Comparison of ENCODE assay signal across 12 cellular contexts in genomic region chr11:128928400-128928799, GRCh38. TPM values are rescaled to one million over a fixed set of nuclear protein-coding genes. Genes with fewer than 3 reads are reported as not detected.
DNase-seq lines count a peak whose midpoint lies in the region; ATAC-seq and TF ChIP-seq lines count a peak whose summit lies in the region.
"Had no signal": no experiment of that assay in that cellular context is flagged by ENCODE, and none has a peak within 500 bp of the region (broad histone marks: within the 10 kb centered on the region; RNA-seq: fewer than 3 reads in every experiment).

No MANE protein-coding gene starts in this region.

- H4K91ac ChIP-seq in IMR-90 (ENCODE audit: insufficient read depth, low read depth, low read length), result no peak overlapping the region

- H3K27ac ChIP-seq in IMR-90 (ENCODE audit: insufficient read depth, low read length), result no peak overlapping the region
- H3K27ac ChIP-seq: parathyroid adenoma, SJSA1 had no signal

- no peaks in the 10 kb centered on the region for H3K36me3 ChIP-seq in IMR-90 (ENCODE audit: control insufficient read depth, insufficient read depth, low read length)
- no peaks in the 10 kb centered on the region for H3K36me3 ChIP-seq in H7 (replicated peaks; ENCODE audit: control insufficient read depth, insufficient read depth, low read length)
- H3K36me3 ChIP-seq: SJSA1 had no signal

- H3K4me3 ChIP-seq in IMR-90 (ENCODE audit: insufficient read depth, low read depth, low read length) (no peak overlapping the region), H7 (ENCODE audit: insufficient read depth, low read depth, low read length) (no peak overlapping the region)
- H3K4me3 ChIP-seq: SJSA1 had no signal

- H2BK20ac ChIP-seq in IMR-90 (ENCODE audit: low read depth, low read length), result no peak overlapping the region

- POLR2A ChIA-PET in IMR-90 (lab: Charles Lee; ENCODE audit: unreplicated experiment), result no interaction called here

- peak overlapping the region; percentile 1; the same call in 1 of the 2 replicates for H3K4me2 ChIP-seq in IMR-90 (ENCODE audit: low read depth, low read length)

- peak; percentile 67 for ATAC-seq in activated CD8-positive, alpha-beta memory T cell treated with anti-CD3 and anti-CD28 coated beads, Interleukin-2, amount 10 ng/mL, durations not matched to agents 7 days and 5 days
- ATAC-seq in HG02588 (IDR thresholded peaks at IDR 0.05; ENCODE audit: unreplicated experiment), result peak; percentile 97
- ATAC-seq in IMR-90 (ENCODE audit: low read depth), result peak; percentile 31
- peak; percentile 81 for ATAC-seq in stimulated activated memory B cell treated with anti-CD40 and anti-IgM and Interleukin-4, amounts not matched to agents 10 μg/mL and 1 μg/mL and 100 μg/mL, for 72 hours

- H3K36me3 Mint-ChIP-seq in activated CD8-positive, alpha-beta memory T cell treated with anti-CD3 and anti-CD28 coated beads, Interleukin-2, amount 10 ng/mL, durations not matched to agents 7 days and 5 days, result no peaks in the 10 kb centered on the region
- no peaks in the 10 kb centered on the region for H3K36me3 Mint-ChIP-seq in stimulated activated memory B cell treated with anti-CD40 and anti-IgM and Interleukin-4, amounts not matched to agents 10 μg/mL and 1 μg/mL and 100 μg/mL, for 72 hours

- CTCF ChIA-PET in activated CD8-positive, alpha-beta memory T cell treated with anti-CD3 and anti-CD28 coated beads, Interleukin-2, amount 10 ng/mL, durations not matched to agents 7 days and 5 days (lab: Charles Lee), result interaction anchor here (1.2 to 1.7 kb wide), 3 partner anchors 28 to 44 kb away, joined by 3 to 8 read pairs (median 4); no protein-coding TSS in a partner anchor
- CTCF ChIA-PET in IMR-90 (lab: Yijun Ruan, JAX), result interaction anchor here (0.5 to 1.0 kb wide), 2 partner anchors 23 to 218 kb away, joined by 3 read pairs; no protein-coding TSS in a partner anchor

- no peak overlapping the region for H3K14ac ChIP-seq in IMR-90 (replicated peaks; ENCODE audit: low read depth, low read length)

- H3K4me1 ChIP-seq in IMR-90 (ENCODE audit: control insufficient read depth, insufficient read depth, low read length), result peaks cover 3% of the 10 kb centered on the region; the same call in 1 of the 2 replicates
- H3K4me1 ChIP-seq: parathyroid adenoma, SJSA1 had no signal

- no peak overlapping the region for H3K4ac ChIP-seq in IMR-90 (ENCODE audit: low read depth, low read length)

- H3K4me1 Mint-ChIP-seq in activated CD8-positive, alpha-beta memory T cell treated with anti-CD3 and anti-CD28 coated beads, Interleukin-2, amount 10 ng/mL, durations not matched to agents 7 days and 5 days, result peaks cover 12% of the 10 kb centered on the region
- peaks cover 22% of the 10 kb centered on the region for H3K4me1 Mint-ChIP-seq in stimulated activated memory B cell treated with anti-CD40 and anti-IgM and Interleukin-4, amounts not matched to agents 10 μg/mL and 1 μg/mL and 100 μg/mL, for 72 hours

- no peak for TF ChIP-seq CTCF in IMR-90 (conservative IDR thresholded peaks at IDR 0.05; ENCODE audit: low read depth, low read length)

- no peak overlapping the region for H3K23ac ChIP-seq in IMR-90 (ENCODE audit: low read depth, low read length)

- no peaks in the 10 kb centered on the region for H3K9me1 ChIP-seq in IMR-90 (ENCODE audit: insufficient read depth, low read length)

- no peak overlapping the region for H3K9ac ChIP-seq in IMR-90 (ENCODE audit: low read depth, low read length)
- H3K9ac ChIP-seq: parathyroid adenoma had no signal

- no peak overlapping the region for H4K8ac ChIP-seq in IMR-90 (ENCODE audit: low read depth in 2 of 2, low read length in 2 of 2)

- H3K27me3 ChIP-seq in IMR-90 (ENCODE audit: control insufficient read depth, insufficient read depth, low read length) (peaks cover 28% of the 10 kb centered on the region), H7 (ENCODE audit: control insufficient read depth, insufficient read depth, low read length) (peaks cover 60% of the 10 kb centered on the region; the same call in 1 of the 2 replicates)
- H3K27me3 ChIP-seq: SJSA1 had no signal

- H3K79me1 ChIP-seq in IMR-90 (ENCODE audit: low read depth in 1 of 2, low read length in 2 of 2), result no peaks in the 10 kb centered on the region

- H2AK9ac ChIP-seq in IMR-90 (replicated peaks; ENCODE audit: low read depth, low read length, poor library complexity), result no peak overlapping the region

- H3K27ac Mint-ChIP-seq in activated CD8-positive, alpha-beta memory T cell treated with anti-CD3 and anti-CD28 coated beads, Interleukin-2, amount 10 ng/mL, durations not matched to agents 7 days and 5 days, result no peak overlapping the region
- peak overlapping the region; percentile 38 for H3K27ac Mint-ChIP-seq in stimulated activated memory B cell treated with anti-CD40 and anti-IgM and Interleukin-4, amounts not matched to agents 10 μg/mL and 1 μg/mL and 100 μg/mL, for 72 hours

- H4K20me1 ChIP-seq in IMR-90 (ENCODE audit: insufficient read depth, low read length), result no peaks in the 10 kb centered on the region

- BruUV-seq in IMR-90 (replicated peaks; lab: Mats Ljungman, UMichigan), result no TSS peak

- no peak overlapping the region for H3K18ac ChIP-seq in IMR-90 (ENCODE audit: low read depth, low read length)

- H2AK5ac ChIP-seq in IMR-90 (ENCODE audit: low read depth, low read length), result no peak overlapping the region

- no peak for TF ChIP-seq RAD21 in IMR-90 (IDR thresholded peaks at IDR 0.05; ENCODE audit: low read length)

- H3K56ac ChIP-seq in IMR-90 (ENCODE audit: extremely low read depth, insufficient read depth, low read length), result no peak overlapping the region

- peak; percentile 51 for DNase-seq in activated CD8-positive, alpha-beta memory T cell treated with anti-CD3 and anti-CD28 coated beads, Interleukin-2, amount 10 ng/mL, durations not matched to agents 7 days and 5 days
- DNase-seq in activated CD8-positive, alpha-beta memory T cell treated with anti-CD3 and anti-CD28 coated beads for 24 hours, result no peak
- peak; percentile 24 for DNase-seq in IMR-90
- no peak for DNase-seq in hepatic stellate cell (ENCODE audit: low spot score)
- DNase-seq in iPS-NIHi11 (ENCODE audit: low spot score), result no peak
- no peak for DNase-seq in H7
- DNase-seq: stimulated activated naive CD4-positive, alpha-beta T cell treated with Interleukin-2 at 50 U/mL for 16 hours had no signal

- no peaks in the 10 kb centered on the region for H3K9me3 Mint-ChIP-seq in activated CD8-positive, alpha-beta memory T cell treated with anti-CD3 and anti-CD28 coated beads, Interleukin-2, amount 10 ng/mL, durations not matched to agents 7 days and 5 days (ENCODE audit: low read depth)
- H3K9me3 Mint-ChIP-seq in stimulated activated memory B cell treated with anti-CD40 and anti-IgM and Interleukin-4, amounts not matched to agents 10 μg/mL and 1 μg/mL and 100 μg/mL, for 72 hours, result no peaks in the 10 kb centered on the region

- no peak overlapping the region for H2BK15ac ChIP-seq in IMR-90 (ENCODE audit: low read depth, low read length)

- H3K9me3 ChIP-seq in IMR-90 (ENCODE audit: control insufficient read depth, insufficient read depth, low read length), result no peaks in the 10 kb centered on the region
- H3K9me3 ChIP-seq: SJSA1 had no signal

- H2AFZ ChIP-seq in IMR-90 (replicated peaks; ENCODE audit: low read length, poor library complexity), result peak overlapping the region; percentile 2
- H2AFZ ChIP-seq: parathyroid adenoma had no signal

- in situ Hi-C loops in IMR-90 (cut with MboI; ENCODE audit: low sequenced_read_pairs), result no loop called here

- no peak overlapping the region for H4K5ac ChIP-seq in IMR-90 (ENCODE audit: low read depth, low read length)

- intact Hi-C loops in IMR-90 (cut with micrococcal nuclease), result no loop called here

- dilution Hi-C loops in IMR-90 (cut with HindIII; ENCODE audit: low sequenced_read_pairs, unreplicated experiment), result no loop called here

- H2BK120ac ChIP-seq in IMR-90 (ENCODE audit: low read depth, low read length), result no peak overlapping the region

- H3K27me3 Mint-ChIP-seq in activated CD8-positive, alpha-beta memory T cell treated with anti-CD3 and anti-CD28 coated beads, Interleukin-2, amount 10 ng/mL, durations not matched to agents 7 days and 5 days, result peaks cover 7% of the 10 kb centered on the region
- peaks cover 53% of the 10 kb centered on the region for H3K27me3 Mint-ChIP-seq in stimulated activated memory B cell treated with anti-CD40 and anti-IgM and Interleukin-4, amounts not matched to agents 10 μg/mL and 1 μg/mL and 100 μg/mL, for 72 hours

- peak overlapping the region; percentile 0 for H3K4me3 Mint-ChIP-seq in activated CD8-positive, alpha-beta memory T cell treated with anti-CD3 and anti-CD28 coated beads, Interleukin-2, amount 10 ng/mL, durations not matched to agents 7 days and 5 days
- peak overlapping the region; percentile 18 for H3K4me3 Mint-ChIP-seq in stimulated activated memory B cell treated with anti-CD40 and anti-IgM and Interleukin-4, amounts not matched to agents 10 μg/mL and 1 μg/mL and 100 μg/mL, for 72 hours

- no peak overlapping the region for H2BK5ac ChIP-seq in IMR-90 (ENCODE audit: low read depth, low read length, poor library complexity, severe bottlenecking)

- TF ChIP-seq POLR2A in IMR-90 (IDR thresholded peaks at IDR 0.05; ENCODE audit: low read depth, low read length), result no peak

- 59% methylated on average over 4 of the region's 5 CpGs; no CpG with 5 or more reads in 1 of the 2 experiments for WGBS in IMR-90 (ENCODE audit: extremely low coverage in 2 of 2, insufficient read length in 1 of 2), 2 experiments

TF ChIP-seq in IMR-90, 13 proteins besides CTCF, POLR2A, EP300 and RAD21 (continues in another document):
- TF ChIP-seq BHLHE40 (IDR thresholded peaks at IDR 0.05; ENCODE audit: low read depth, low read length) (no peak), SMC3 (IDR thresholded peaks at IDR 0.05; ENCODE audit: low read depth, low read length) (no peak), MXI1 (IDR thresholded peaks at IDR 0.05; ENCODE audit: borderline replicate concordance, low read depth, low read length) (no peak)

RNA-seq across cellular contexts. Expression of gene TP53AIP1, which starts 14.3 kb away (rescaled TPM):
- not detected for total RNA-seq in activated CD8-positive, alpha-beta memory T cell treated with anti-CD3 and anti-CD28 coated beads, Interleukin-2, amount 10 ng/mL, durations not matched to agents 7 days and 5 days
- not detected in 2 replicates for total RNA-seq in IMR-90 (2012; rRNA removed)
- polyA plus RNA-seq in IMR-90 (2012; rRNA removed), result not detected in 2 replicates
- polyA plus RNA-seq in IMR-90 (2012; cell fraction: cytosol; rRNA removed), result not detected in 2 replicates
- polyA plus RNA-seq in IMR-90 (2012; cell fraction: nucleus; rRNA removed; ENCODE audit: low replicate concordance), result 0.12 and 0.13 TPM in 2 replicates
- 0.07 TPM in 1 of 2 replicates, not detected in the other for total RNA-seq in H7 (2014; rRNA removed; shearing (Covaris generic))
- total RNA-seq: SJSA1 had no signal
- polyA plus RNA-seq: AG04450 had no signal

RNA-seq across cellular contexts. Expression of gene KCNJ5, which starts 37.2 kb away (rescaled TPM):
- not detected for total RNA-seq in activated CD8-positive, alpha-beta memory T cell treated with anti-CD3 and anti-CD28 coated beads, Interleukin-2, amount 10 ng/mL, durations not matched to agents 7 days and 5 days
- total RNA-seq in IMR-90 (2012; rRNA removed), result 0.18 TPM in 1 of 2 replicates, not detected in the other
- 0.07 TPM in 2 replicates for polyA plus RNA-seq in IMR-90 (2012; rRNA removed)
- 0.09 and 0.11 TPM in 2 replicates for polyA plus RNA-seq in IMR-90 (2012; cell fraction: cytosol; rRNA removed)
- polyA plus RNA-seq in IMR-90 (2012; cell fraction: nucleus; rRNA removed; ENCODE audit: low replicate concordance), result 0.05 and 0.06 TPM in 2 replicates
- total RNA-seq in H7 (2014; rRNA removed; shearing (Covaris generic)), result 0.04 and 0.35 TPM in 2 replicates
- total RNA-seq: SJSA1 had no signal
- polyA plus RNA-seq: AG04450 had no signal

Comparison
In these comparisons a context has a peak if more than half of its experiments do, and no peak if none do; other contexts are left out.
1. DNase-seq: peak in activated CD8-positive, alpha-beta memory T cell treated with anti-CD3 and anti-CD28 coated beads, Interleukin-2, amount 10 ng/mL, durations not matched to agents 7 days and 5 days (single experiment) and IMR-90 (single experiment); none in activated CD8-positive, alpha-beta memory T cell treated with anti-CD3 and anti-CD28 coated beads for 24 hours (single experiment), hepatic stellate cell (single experiment), iPS-NIHi11 (single experiment) and H7 (single experiment).
2. ATAC-seq: peak in every context shown above with its lines; median percentile 97 in HG02588; 81 in stimulated activated memory B cell treated with anti-CD40 and anti-IgM and Interleukin-4, amounts not matched to agents 10 μg/mL and 1 μg/mL and 100 μg/mL, for 72 hours; 67 in activated CD8-positive, alpha-beta memory T cell treated with anti-CD3 and anti-CD28 coated beads, Interleukin-2, amount 10 ng/mL, durations not matched to agents 7 days and 5 days; 31 in IMR-90.